In the genomic region with DNA sequence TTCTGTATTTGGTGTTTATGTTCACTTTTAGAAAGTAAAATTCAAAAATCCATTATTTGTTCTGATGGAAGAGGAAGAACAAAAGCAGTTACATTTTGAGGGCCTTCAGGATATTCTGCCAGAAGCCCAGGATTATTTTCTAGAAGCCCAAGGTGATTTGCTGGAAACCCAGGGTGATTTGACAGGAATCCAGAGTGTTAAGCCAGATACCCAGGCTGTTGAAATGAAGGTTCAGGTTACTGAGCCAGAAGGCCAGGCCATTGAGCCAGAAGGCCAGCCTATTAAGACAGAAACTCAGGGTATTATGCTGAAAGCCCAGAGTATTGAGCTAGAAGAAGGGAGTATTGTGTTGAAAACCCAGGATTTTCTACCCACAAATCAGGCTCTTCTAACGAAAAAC, we compare ENCODE assay signal across 25 cellular contexts. TPM values are rescaled to one million over a fixed set of nuclear protein-coding genes. Genes with fewer than 3 reads are reported as not detected.
"Had no signal": no experiment of that assay in that cellular context is flagged by ENCODE, and none has a peak within 500 bp of the region (broad histone marks: within the 10 kb centered on the region; RNA-seq: fewer than 3 reads in every experiment).

No MANE protein-coding gene starts in this region.

- ATAC-seq: activated CD8-positive, alpha-beta memory T cell treated with anti-CD3 and anti-CD28 coated beads, Interleukin-2, amount 10 ng/mL, durations not matched to agents 7 days and 5 days; activated CD8-positive, alpha-beta T cell treated with anti-CD3 and anti-CD28 coated beads, Interleukin-2, amount 10 ng/mL, durations not matched to agents 7 days and 5 days; left cardiac atrium; natural killer cell; sciatic nerve; stimulated activated naive CD8-positive, alpha-beta T cell treated with anti-CD3 and anti-CD28 coated beads, Interleukin-15, Interleukin-2, amounts not matched to agents 100 U/mL and 50 U/mL, for 24 hours; WTC11 had no signal

- DNase-seq: activated CD4-positive, alpha-beta T cell treated with anti-CD3 and anti-CD28 coated beads, Interleukin-2, amount 50 U/mL, for 1 hour; activated CD8-positive, alpha-beta memory T cell treated with anti-CD3 and anti-CD28 coated beads, Interleukin-2, amount 10 ng/mL, durations not matched to agents 7 days and 5 days; activated CD8-positive, alpha-beta T cell treated with anti-CD3 and anti-CD28 coated beads, Interleukin-2, amount 10 ng/mL, durations not matched to agents 7 days and 5 days; activated naive CD4-positive, alpha-beta T cell; activated T-cell treated with anti-CD3 and anti-CD28 coated beads, Interleukin-2, amount 50 U/mL, for 48 hours; colonic mucosa; effector CD8-positive, alpha-beta T cell; esophagus squamous epithelium; glutamatergic neuron; islet precursor cell; left cardiac atrium; natural killer cell; retina; stimulated activated CD4-positive, alpha-beta T cell treated with anti-CD3 and anti-CD28 coated beads, Interleukin-12 subunit alpha, Interleukin-12 subunit beta, amount 100 ng/mL, for 4 hours; stimulated activated CD4-positive, alpha-beta T cell treated with anti-CD3 and anti-CD28 coated beads, Interleukin-4, amount 100 ng/mL, for 1 hour; stimulated activated naive CD8-positive, alpha-beta T cell treated with anti-CD3 and anti-CD28 coated beads, Interleukin-15, Interleukin-2, amounts not matched to agents 100 U/mL and 50 U/mL, for 24 hours; testis; transverse colon had no signal

- H3K9me3 ChIP-seq: colonic mucosa, testis had no signal

- H3K27ac ChIP-seq: colonic mucosa, epithelial cell of prostate, esophagus squamous epithelium, skin epidermis, testis, transverse colon had no signal

- H3K4me1 ChIP-seq: colonic mucosa, esophagus squamous epithelium, testis, transverse colon had no signal

- H3K36me3 ChIP-seq: colonic mucosa, transverse colon had no signal

- H3K27me3 ChIP-seq: colonic mucosa, esophagus squamous epithelium, testis, transverse colon had no signal

- H3K4me3 ChIP-seq: colonic mucosa, esophagus squamous epithelium, skin epidermis, testis, transverse colon had no signal

RNA-seq across cellular contexts. Expression of a gene that starts 51.2 kb away (rescaled TPM):
- total RNA-seq: activated CD8-positive, alpha-beta memory T cell treated with anti-CD3 and anti-CD28 coated beads, Interleukin-2, amount 10 ng/mL, durations not matched to agents 7 days and 5 days; activated CD8-positive, alpha-beta T cell treated with anti-CD3 and anti-CD28 coated beads, Interleukin-2, amount 10 ng/mL, durations not matched to agents 7 days and 5 days; bronchial epithelial cell; esophagus squamous epithelium; natural killer cell; osteocyte; T-helper 1 cell treated with Interleukin-12 subunit alpha and Interleukin-12 subunit beta and Interleukin-4 antibody, amounts not matched to agents 30 ng/mL and 1 ng/mL, for 36 hours; WTC11 had no signal
